ENCODE assay signal across 10 cellular contexts in the genomic region with DNA sequence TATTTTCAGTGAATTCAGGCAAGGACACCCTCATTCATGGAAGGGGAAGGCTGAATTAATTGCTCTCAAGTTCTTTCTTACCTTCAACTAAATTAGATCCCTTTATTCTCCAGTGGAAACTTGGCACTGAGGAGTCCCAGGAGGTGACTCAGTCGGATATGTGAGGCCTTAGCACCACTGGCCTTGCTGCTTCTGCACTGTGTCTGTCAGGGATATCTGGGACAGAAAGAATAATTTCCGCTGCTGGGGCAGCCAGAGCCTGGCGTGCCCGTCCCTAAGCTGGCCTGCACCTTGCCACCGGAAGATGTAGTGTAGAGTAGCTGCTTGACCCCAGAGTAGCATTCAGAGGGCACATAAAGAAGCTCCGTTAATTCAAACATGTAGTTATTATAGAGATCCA. TPM values are rescaled to one million over a fixed set of nuclear protein-coding genes. Genes with fewer than 3 reads are reported as not detected.
DNase-seq lines count a peak whose midpoint lies in the region; ATAC-seq, FAIRE-seq and TF ChIP-seq lines count a peak whose summit lies in the region.
"Had no signal": no experiment of that assay in that cellular context is flagged by ENCODE, and none has a peak within 500 bp of the region (broad histone marks: within the 10 kb centered on the region; RNA-seq: fewer than 3 reads in every experiment).

No MANE protein-coding gene starts in this region.

- POLR2A ChIA-PET in CD8-positive, alpha-beta T cell (lab: Charles Lee), result no interaction called here

- H2AFZ ChIP-seq in astrocyte (ENCODE audit: low read depth, low read length) (no peak overlapping the region), hepatocyte (no peak overlapping the region)

- CTCF ChIA-PET in CD8-positive, alpha-beta T cell (lab: Charles Lee), result interaction anchor here (2.4 kb wide), 1 partner anchor 49 kb away, joined by 12 read pairs; no protein-coding TSS in a partner anchor

- H3K9me3 ChIP-seq in astrocyte (ENCODE audit: insufficient read depth, low read depth, low read length) (no peaks in the 10 kb centered on the region), hepatocyte (ENCODE audit: low read depth) (no peaks in the 10 kb centered on the region), spleen (no peaks in the 10 kb centered on the region)
- no peaks in the 10 kb centered on the region for H3K9me3 ChIP-seq in CD8-positive, alpha-beta T cell (ENCODE audit: low read length)

- H3K4me2 ChIP-seq in astrocyte (ENCODE audit: low read length) (peak overlapping the region; percentile 40), hepatocyte (peak overlapping the region; percentile 56)

- no peaks in the 10 kb centered on the region for H3K27me3 Mint-ChIP-seq in astrocyte (ENCODE audit: low read depth, unreplicated experiment)
- H3K27me3 Mint-ChIP-seq in CD8-positive, alpha-beta T cell (ENCODE audit: low read depth), result no peaks in the 10 kb centered on the region

- intact Hi-C loops in spleen (cut with DNase I; ENCODE audit: low total_unique reads), result no loop called here
- intact Hi-C loops in CD8-positive, alpha-beta T cell (cut with DNase I, micrococcal nuclease), result loop anchor here in 1 of 2 experiments (10.0 kb wide), 1 partner anchor 373 kb away; no protein-coding TSS in a partner anchor

- H3K9me2 ChIP-seq in hepatocyte (replicated peaks; ENCODE audit: insufficient read depth), result no peaks in the 10 kb centered on the region

- no peaks in the 10 kb centered on the region for H3K9me3 Mint-ChIP-seq in astrocyte (ENCODE audit: unreplicated experiment)
- H3K9me3 Mint-ChIP-seq in CD8-positive, alpha-beta T cell, result no peaks in the 10 kb centered on the region
- H3K9me3 Mint-ChIP-seq: neural crest cell had no signal

- H3K36me3 Mint-ChIP-seq in astrocyte (ENCODE audit: low read depth, unreplicated experiment), result peaks cover 5% of the 10 kb centered on the region
- H3K36me3 Mint-ChIP-seq in CD8-positive, alpha-beta T cell, result no peaks in the 10 kb centered on the region

- H3K9ac ChIP-seq in astrocyte (ENCODE audit: low read length), result peak overlapping the region; percentile 67

- H3K27ac Mint-ChIP-seq in astrocyte (ENCODE audit: unreplicated experiment), result peak overlapping the region; percentile 97
- no peak overlapping the region for H3K27ac Mint-ChIP-seq in CD8-positive, alpha-beta T cell

- peak overlapping the region; percentile 80 for H3K27ac ChIP-seq in astrocyte (ENCODE audit: low read depth, low read length)
- H3K27ac ChIP-seq in hepatocyte, result peak overlapping the region; percentile 80
- H3K27ac ChIP-seq in spleen, result peak overlapping the region; percentile 37 to 86 (median 82)
- H3K27ac ChIP-seq in CD8-positive, alpha-beta T cell (ENCODE audit: low read depth, low read length), result no peak overlapping the region

- H3K4me3 ChIP-seq in astrocyte (ENCODE audit: insufficient read depth, low read depth, low read length) (no peak overlapping the region), hepatocyte (no peak overlapping the region), spleen (no peak overlapping the region)
- H3K4me3 ChIP-seq in CD8-positive, alpha-beta T cell (ENCODE audit: low read depth, low read length), result no peak overlapping the region

- ATAC-seq in HG03565 (IDR thresholded peaks at IDR 0.05; ENCODE audit: unreplicated experiment) (no peak), HG02571 (IDR thresholded peaks at IDR 0.05; ENCODE audit: unreplicated experiment) (no peak)
- no peak for ATAC-seq in CD8-positive, alpha-beta T cell

- no peaks in the 10 kb centered on the region for H3K27me3 ChIP-seq in astrocyte (ENCODE audit: insufficient read depth, low read length)
- H3K27me3 ChIP-seq in hepatocyte, result no peaks in the 10 kb centered on the region
- peaks cover 0 to 32% (median 0%) of the 10 kb centered on the region in 7 donors for H3K27me3 ChIP-seq in spleen (replicated peaks in 1 of 7)
- no peaks in the 10 kb centered on the region for H3K27me3 ChIP-seq in CD8-positive, alpha-beta T cell (ENCODE audit: insufficient read depth, low read length)

- H4K20me1 ChIP-seq in astrocyte (ENCODE audit: insufficient read depth, low read length) (no peaks in the 10 kb centered on the region), hepatocyte (ENCODE audit: insufficient read depth, poor library complexity, severe bottlenecking) (peaks cover 4% of the 10 kb centered on the region)

- peaks cover 78% of the 10 kb centered on the region for H3K4me1 Mint-ChIP-seq in astrocyte (ENCODE audit: low read depth, unreplicated experiment)
- H3K4me1 Mint-ChIP-seq in CD8-positive, alpha-beta T cell (ENCODE audit: low read depth), result peaks cover 15% of the 10 kb centered on the region

- peaks cover 63% of the 10 kb centered on the region for H3K4me1 ChIP-seq in astrocyte (ENCODE audit: insufficient read depth, low read length)
- peaks cover 36% of the 10 kb centered on the region for H3K4me1 ChIP-seq in hepatocyte (ENCODE audit: insufficient read depth)
- peaks cover 0 to 90% (median 52%) of the 10 kb centered on the region in 6 donors for H3K4me1 ChIP-seq in spleen
- peaks cover 5% of the 10 kb centered on the region for H3K4me1 ChIP-seq in CD8-positive, alpha-beta T cell (ENCODE audit: insufficient read depth, low read length)

- peak; percentile 90 for DNase-seq in HT1080 (ENCODE audit: low read depth)
- peak; percentile 93 for DNase-seq in astrocyte (ENCODE audit: low read depth)
- DNase-seq in hepatocyte (ENCODE audit: low spot score), result peak; percentile 42
- no peak for DNase-seq in spleen
- DNase-seq in CD8-positive, alpha-beta T cell, result no peak
- no peak for DNase-seq in NCI-H1436 (lab: John Stamatoyannopoulos, UW)
- DNase-seq: NCI-H1105 treated with DMSO at 0.1 percent for 48 hours had no signal

- peak; percentile 20 for FAIRE-seq in astrocyte (lab: Jason Lieb, UNC)

- peak overlapping the region; percentile 57 for H3K4me3 Mint-ChIP-seq in astrocyte (ENCODE audit: unreplicated experiment)
- H3K4me3 Mint-ChIP-seq in CD8-positive, alpha-beta T cell, result no peak overlapping the region
- H3K4me3 Mint-ChIP-seq: neural crest cell had no signal

- peaks cover 96% of the 10 kb centered on the region for H3K79me2 ChIP-seq in astrocyte (ENCODE audit: insufficient read depth, low read length)
- H3K79me2 ChIP-seq in hepatocyte, result peaks cover 80% of the 10 kb centered on the region

- no peak for TF ChIP-seq CTCF in astrocyte (IDR thresholded peaks at IDR 0.05; ENCODE audit: insufficient read depth, low read depth, low read length)
- no peak for TF ChIP-seq CTCF in hepatocyte (IDR thresholded peaks at IDR 0.05; ENCODE audit: poor library complexity)
- TF ChIP-seq CTCF in spleen (IDR thresholded peaks at IDR 0.05 in 8 of 11, conservative IDR thresholded peaks at IDR 0.05 in 3 of 11), result no peak
- TF ChIP-seq CTCF in CD8-positive, alpha-beta T cell (IDR thresholded peaks at IDR 0.05), result no peak

- TF ChIP-seq POLR2A in spleen (IDR thresholded peaks at IDR 0.05), result no peak

- WGBS in hepatocyte (ENCODE audit: low lambda C conversion rate, missing lambda C conversion rate), result 78% methylated on average over 6 of the region's 6 CpGs
- WGBS in spleen, 5 donors, result 46 to 77% (median 71%) methylated on average over 6 of the region's 6 CpGs

- H3K36me3 ChIP-seq in astrocyte (ENCODE audit: insufficient read depth, low read length) (no peaks in the 10 kb centered on the region), hepatocyte (replicated peaks; ENCODE audit: insufficient read depth, low read depth) (no peaks in the 10 kb centered on the region), spleen (no peaks in the 10 kb centered on the region)
- no peaks in the 10 kb centered on the region for H3K36me3 ChIP-seq in CD8-positive, alpha-beta T cell (ENCODE audit: insufficient read depth, low read length)

RNA-seq across cellular contexts. Expression of gene LIMS1, which starts 53.4 kb away (rescaled TPM):
- 92.3 and 132 TPM in 2 replicates for total RNA-seq in HT1080 (2014; rRNA removed; shearing (Covaris generic))
- polyA plus RNA-seq in HT1080 (2015; cell fraction: cytosol; rRNA removed), result 69.5 and 98.7 TPM in 2 replicates
- 36.1 and 49.5 TPM in 2 replicates for polyA plus RNA-seq in HT1080 (2015; cell fraction: nucleus; rRNA removed)
- total RNA-seq in astrocyte (202 and 205 TPM in 2 replicates), hepatocyte (64.6 and 102 TPM in 2 replicates), spleen (100 to 1,000 TPM in 1 of 7 donors, 10 to 100 TPM in 6; 60.2 to 104 (median 62.3) TPM)
- polyA plus RNA-seq in hepatocyte (37.1 and 40.0 TPM in 2 replicates), spleen (10 to 100 TPM in 2 of 3 donors, 1 to 10 TPM in 1; 8.9 to 17.2 (median 15.2) TPM)
- 10 to 100 TPM; 10.1 to 10.6 TPM for total RNA-seq in CD8-positive, alpha-beta T cell

Comparison
In these comparisons a context has a peak if more than half of its experiments do, and no peak if none do; other contexts are left out.
1. DNase-seq: peak in HT1080 (single experiment), astrocyte (single experiment) and hepatocyte (single experiment); none in spleen (single experiment), CD8-positive, alpha-beta T cell (0 of 7) and NCI-H1436 (single experiment).